ENCODE assay signal across 17 cellular contexts in the genomic region with DNA sequence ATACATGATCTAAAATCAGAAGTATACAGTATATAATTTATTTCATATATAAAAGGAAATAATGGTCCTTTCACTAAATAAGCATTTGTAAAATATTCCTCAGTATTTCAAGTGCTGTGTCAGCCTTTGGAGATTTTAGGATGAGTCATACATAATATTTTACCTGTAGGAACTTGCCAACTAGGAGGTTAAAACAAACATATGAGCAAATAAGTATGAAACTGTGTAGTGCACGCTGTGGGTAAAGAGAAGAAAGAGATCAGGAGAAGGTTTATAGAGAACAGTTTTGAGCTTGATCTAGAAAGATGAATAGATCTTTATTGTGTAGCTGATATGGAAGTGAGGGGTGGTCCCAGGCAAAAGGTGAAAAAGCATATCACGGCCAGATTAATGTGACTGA.
DNase-seq lines count a peak whose midpoint lies in the region; ATAC-seq and TF ChIP-seq lines count a peak whose summit lies in the region.
"Had no signal": no experiment of that assay in that cellular context is flagged by ENCODE, and none has a peak within 500 bp of the region (broad histone marks: within the 10 kb centered on the region; RNA-seq: fewer than 3 reads in every experiment).

No MANE protein-coding gene starts in this region.

- no peak for ATAC-seq in GM19328 (IDR thresholded peaks at IDR 0.05; ENCODE audit: unreplicated experiment)

- TF ChIP-seq CTCF in epithelial cell of esophagus (IDR thresholded peaks at IDR 0.05; ENCODE audit: insufficient read depth, low read depth, low read length, missing control alignments) (no peak), GM13977 (IDR thresholded peaks at IDR 0.05; ENCODE audit: extremely low read depth, insufficient read depth, missing control alignments) (no peak)

- in situ Hi-C loops in Caki2 (cut with HindIII; ENCODE audit: low pct_unique_long_range_greater_than_20kb, low sequenced_read_pairs) (no loop called here), GM13977 (cut with MboI; ENCODE audit: low pct_unique_long_range_greater_than_20kb, low sequenced_read_pairs, unreplicated experiment) (no loop called here)

- H3K4me3 ChIP-seq in epithelial cell of esophagus (ENCODE audit: low read length) = no peak overlapping the region
- H3K4me3 ChIP-seq: BLaER1 treated with 17β-estradiol and CSF1 and Interleukin-3, amounts not matched to agents 10 nM and 100 nM; HAP-1; SK-N-MC had no signal

- DNase-seq in DMS53 (lab: John Stamatoyannopoulos, UW) (peak; percentile 28), DMS53 treated with DMSO at 0.1 percent for 48 hours (lab: John Stamatoyannopoulos, UW; ENCODE audit: unreplicated experiment) (no peak), Caki2 (ENCODE audit: low read depth) (peak; percentile 5), NCI-H748 (lab: John Stamatoyannopoulos, UW; ENCODE audit: unreplicated experiment) (peak; percentile 22), epithelial cell of esophagus (ENCODE audit: low read depth) (peak; percentile 78), AG20443 (ENCODE audit: low spot score) (no peak), GM13977 (ENCODE audit: low spot score) (no peak)
- DNase-seq: 8988T; CD8-positive, alpha-beta memory T cell; MV-4-11; NCI-H146; NCI-H524 treated with DMSO at 0.1 percent for 48 hours; Right ventricle myocardium superior had no signal

Comparison
In these comparisons a context has a peak if more than half of its experiments do, and no peak if none do; other contexts are left out.
1. DNase-seq: peak in DMS53 (single experiment), Caki2 (single experiment), NCI-H748 (single experiment) and epithelial cell of esophagus (single experiment); none in DMS53 treated with DMSO at 0.1 percent for 48 hours (single experiment), AG20443 (single experiment) and GM13977 (single experiment).